2 cellular contexts compared by ENCODE assay signal in the genomic region with DNA sequence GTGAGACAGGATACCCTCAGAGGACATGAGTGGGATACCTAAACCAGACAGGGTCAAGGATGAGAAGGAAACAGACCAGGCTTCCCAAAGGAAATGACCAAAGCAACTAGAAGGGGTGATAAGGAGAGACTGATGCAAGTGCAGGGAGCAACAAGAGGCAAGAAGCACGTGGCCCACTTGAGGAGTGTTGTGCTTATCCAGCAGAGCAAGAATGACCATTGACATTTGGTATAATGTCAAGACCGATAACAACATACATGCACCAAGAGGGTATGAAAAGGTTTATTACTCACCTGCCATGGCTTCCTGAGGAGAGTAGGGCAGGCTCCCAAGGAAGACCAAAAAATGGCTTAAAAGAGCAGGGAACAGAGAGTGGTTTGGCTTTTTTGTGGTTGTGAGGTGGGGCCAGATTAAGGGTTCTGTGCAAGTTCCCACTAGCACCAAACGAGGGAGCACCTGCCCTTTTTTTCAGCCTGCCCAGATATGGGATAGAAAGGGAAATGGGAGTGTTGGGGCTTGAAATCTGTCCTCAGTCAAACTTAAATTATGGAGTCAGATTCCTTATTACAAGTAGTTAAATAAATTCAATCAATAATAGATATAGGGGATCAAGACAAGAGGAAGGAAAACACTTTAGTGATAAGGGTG.
TF ChIP-seq lines count a peak whose summit lies in the region.

No MANE protein-coding gene starts in this region.

TF ChIP-seq in WTC11, 78 proteins besides CTCF, POLR2A, EP300 and RAD21 (continued from another document):
- TF ChIP-seq, protein P1, sequence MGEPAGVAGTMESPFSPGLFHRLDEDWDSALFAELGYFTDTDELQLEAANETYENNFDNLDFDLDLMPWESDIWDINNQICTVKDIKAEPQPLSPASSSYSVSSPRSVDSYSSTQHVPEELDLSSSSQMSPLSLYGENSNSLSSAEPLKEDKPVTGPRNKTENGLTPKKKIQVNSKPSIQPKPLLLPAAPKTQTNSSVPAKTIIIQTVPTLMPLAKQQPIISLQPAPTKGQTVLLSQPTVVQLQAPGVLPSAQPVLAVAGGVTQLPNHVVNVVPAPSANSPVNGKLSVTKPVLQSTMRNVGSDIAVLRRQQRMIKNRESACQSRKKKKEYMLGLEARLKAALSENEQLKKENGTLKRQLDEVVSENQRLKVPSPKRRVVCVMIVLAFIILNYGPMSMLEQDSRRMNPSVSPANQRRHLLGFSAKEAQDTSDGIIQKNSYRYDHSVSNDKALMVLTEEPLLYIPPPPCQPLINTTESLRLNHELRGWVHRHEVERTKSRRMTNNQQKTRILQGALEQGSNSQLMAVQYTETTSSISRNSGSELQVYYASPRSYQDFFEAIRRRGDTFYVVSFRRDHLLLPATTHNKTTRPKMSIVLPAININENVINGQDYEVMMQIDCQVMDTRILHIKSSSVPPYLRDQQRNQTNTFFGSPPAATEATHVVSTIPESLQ (CRISPR knock-in tag; IDR thresholded peaks at IDR 0.05), result no peak
- TF ChIP-seq FOXJ3 (CRISPR knock-in tag; IDR thresholded peaks at IDR 0.05; ENCODE audit: borderline replicate concordance), result no peak
- no peak for TF ChIP-seq ZNF317 (CRISPR knock-in tag; IDR thresholded peaks at IDR 0.05; ENCODE audit: borderline replicate concordance, low read depth)
- no peak for TF ChIP-seq NFYB (CRISPR knock-in tag; conservative IDR thresholded peaks at IDR 0.05; ENCODE audit: low read depth)
- TF ChIP-seq, protein P2, sequence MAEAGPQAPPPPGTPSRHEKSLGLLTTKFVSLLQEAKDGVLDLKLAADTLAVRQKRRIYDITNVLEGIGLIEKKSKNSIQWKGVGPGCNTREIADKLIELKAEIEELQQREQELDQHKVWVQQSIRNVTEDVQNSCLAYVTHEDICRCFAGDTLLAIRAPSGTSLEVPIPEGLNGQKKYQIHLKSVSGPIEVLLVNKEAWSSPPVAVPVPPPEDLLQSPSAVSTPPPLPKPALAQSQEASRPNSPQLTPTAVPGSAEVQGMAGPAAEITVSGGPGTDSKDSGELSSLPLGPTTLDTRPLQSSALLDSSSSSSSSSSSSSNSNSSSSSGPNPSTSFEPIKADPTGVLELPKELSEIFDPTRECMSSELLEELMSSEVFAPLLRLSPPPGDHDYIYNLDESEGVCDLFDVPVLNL (CRISPR knock-in tag; IDR thresholded peaks at IDR 0.05; ENCODE audit: borderline replicate concordance, low read depth), result no peak

TF ChIP-seq in HepG2, 621 proteins besides CTCF, POLR2A, EP300 and RAD21 (continued from another document):
- TF ChIP-seq, protein P3, sequence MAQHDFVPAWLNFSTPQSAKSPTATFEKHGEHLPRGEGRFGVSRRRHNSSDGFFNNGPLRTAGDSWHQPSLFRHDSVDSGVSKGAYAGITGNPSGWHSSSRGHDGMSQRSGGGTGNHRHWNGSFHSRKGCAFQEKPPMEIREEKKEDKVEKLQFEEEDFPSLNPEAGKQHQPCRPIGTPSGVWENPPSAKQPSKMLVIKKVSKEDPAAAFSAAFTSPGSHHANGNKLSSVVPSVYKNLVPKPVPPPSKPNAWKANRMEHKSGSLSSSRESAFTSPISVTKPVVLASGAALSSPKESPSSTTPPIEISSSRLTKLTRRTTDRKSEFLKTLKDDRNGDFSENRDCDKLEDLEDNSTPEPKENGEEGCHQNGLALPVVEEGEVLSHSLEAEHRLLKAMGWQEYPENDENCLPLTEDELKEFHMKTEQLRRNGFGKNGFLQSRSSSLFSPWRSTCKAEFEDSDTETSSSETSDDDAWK (CRISPR knock-in tag; IDR thresholded peaks at IDR 0.05), result no peak
- no peak for TF ChIP-seq ZNF326 (CRISPR knock-in tag; IDR thresholded peaks at IDR 0.05; ENCODE audit: borderline replicate concordance)
- TF ChIP-seq U2AF1 (optimal IDR thresholded peaks at IDR 0.05; ENCODE audit: low read depth, low read length), result no peak
- TF ChIP-seq ZNF543 (CRISPR knock-in tag; IDR thresholded peaks at IDR 0.05), result no peak
- TF ChIP-seq, protein P4, sequence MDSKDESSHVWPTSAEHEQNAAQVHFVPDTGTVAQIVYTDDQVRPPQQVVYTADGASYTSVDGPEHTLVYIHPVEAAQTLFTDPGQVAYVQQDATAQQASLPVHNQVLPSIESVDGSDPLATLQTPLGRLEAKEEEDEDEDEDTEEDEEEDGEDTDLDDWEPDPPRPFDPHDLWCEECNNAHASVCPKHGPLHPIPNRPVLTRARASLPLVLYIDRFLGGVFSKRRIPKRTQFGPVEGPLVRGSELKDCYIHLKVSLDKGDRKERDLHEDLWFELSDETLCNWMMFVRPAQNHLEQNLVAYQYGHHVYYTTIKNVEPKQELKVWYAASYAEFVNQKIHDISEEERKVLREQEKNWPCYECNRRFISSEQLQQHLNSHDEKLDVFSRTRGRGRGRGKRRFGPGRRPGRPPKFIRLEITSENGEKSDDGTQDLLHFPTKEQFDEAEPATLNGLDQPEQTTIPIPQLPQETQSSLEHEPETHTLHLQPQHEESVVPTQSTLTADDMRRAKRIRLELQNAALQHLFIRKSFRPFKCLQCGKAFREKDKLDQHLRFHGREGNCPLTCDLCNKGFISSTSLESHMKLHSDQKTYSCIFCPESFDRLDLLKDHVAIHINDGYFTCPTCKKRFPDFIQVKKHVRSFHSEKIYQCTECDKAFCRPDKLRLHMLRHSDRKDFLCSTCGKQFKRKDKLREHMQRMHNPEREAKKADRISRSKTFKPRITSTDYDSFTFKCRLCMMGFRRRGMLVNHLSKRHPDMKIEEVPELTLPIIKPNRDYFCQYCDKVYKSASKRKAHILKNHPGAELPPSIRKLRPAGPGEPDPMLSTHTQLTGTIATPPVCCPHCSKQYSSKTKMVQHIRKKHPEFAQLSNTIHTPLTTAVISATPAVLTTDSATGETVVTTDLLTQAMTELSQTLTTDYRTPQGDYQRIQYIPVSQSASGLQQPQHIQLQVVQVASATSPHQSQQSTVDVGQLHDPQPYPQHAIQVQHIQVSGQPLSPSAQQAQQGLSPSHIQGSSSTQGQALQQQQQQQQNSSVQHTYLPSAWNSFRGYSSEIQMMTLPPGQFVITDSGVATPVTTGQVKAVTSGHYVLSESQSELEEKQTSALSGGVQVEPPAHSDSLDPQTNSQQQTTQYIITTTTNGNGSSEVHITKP (CRISPR knock-in tag; IDR thresholded peaks at IDR 0.05; ENCODE audit: low read depth), result no peak
- no peak for TF ChIP-seq ZNF878 (CRISPR knock-in tag; IDR thresholded peaks at IDR 0.05)
- TF ChIP-seq, protein P5, sequence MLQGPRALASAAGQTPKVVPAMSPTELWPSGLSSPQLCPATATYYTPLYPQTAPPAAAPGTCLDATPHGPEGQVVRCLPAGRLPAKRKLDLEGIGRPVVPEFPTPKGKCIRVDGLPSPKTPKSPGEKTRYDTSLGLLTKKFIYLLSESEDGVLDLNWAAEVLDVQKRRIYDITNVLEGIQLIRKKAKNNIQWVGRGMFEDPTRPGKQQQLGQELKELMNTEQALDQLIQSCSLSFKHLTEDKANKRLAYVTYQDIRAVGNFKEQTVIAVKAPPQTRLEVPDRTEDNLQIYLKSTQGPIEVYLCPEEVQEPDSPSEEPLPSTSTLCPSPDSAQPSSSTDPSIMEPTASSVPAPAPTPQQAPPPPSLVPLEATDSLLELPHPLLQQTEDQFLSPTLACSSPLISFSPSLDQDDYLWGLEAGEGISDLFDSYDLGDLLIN (CRISPR knock-in tag; IDR thresholded peaks at IDR 0.05; ENCODE audit: borderline replicate concordance), result no peak
- TF ChIP-seq ZNF30 (CRISPR knock-in tag; IDR thresholded peaks at IDR 0.05), result no peak
- no peak for TF ChIP-seq SAFB2 (CRISPR knock-in tag; IDR thresholded peaks at IDR 0.05; ENCODE audit: borderline replicate concordance, low read depth)
